Comparison of ENCODE assay signal across 7 cellular contexts in the genomic region with DNA sequence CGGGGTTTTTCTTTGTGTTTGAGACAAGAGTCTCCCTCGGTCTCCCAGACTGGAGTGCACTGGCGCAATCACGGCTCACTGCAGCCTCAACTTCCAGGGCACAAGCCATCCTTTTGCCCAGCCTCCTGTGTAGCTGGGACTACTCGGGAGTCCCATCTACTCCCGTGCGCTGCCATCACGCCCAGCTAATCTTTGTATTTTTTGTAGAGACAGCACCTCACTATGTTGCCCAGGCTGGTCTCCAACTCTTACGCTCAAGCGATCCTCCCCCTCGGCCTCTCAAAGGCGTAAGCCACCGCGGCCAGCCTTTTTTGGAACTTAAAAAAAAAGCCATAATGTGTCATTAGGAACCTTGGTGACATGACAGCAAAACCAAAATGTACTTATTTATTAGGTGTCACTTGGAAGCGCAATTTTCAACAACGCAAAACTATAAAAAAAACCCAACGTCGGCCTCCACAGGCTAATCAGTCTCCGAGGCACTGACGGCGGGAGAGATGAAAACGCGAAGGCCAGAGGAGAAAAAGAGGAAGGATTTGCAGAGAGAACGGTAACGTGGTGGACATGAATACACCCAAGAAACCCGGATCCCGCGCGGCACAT. TPM values are rescaled to one million over a fixed set of nuclear protein-coding genes. Genes with fewer than 3 reads are reported as not detected.
DNase-seq lines count a peak whose midpoint lies in the region; ATAC-seq, FAIRE-seq and TF ChIP-seq lines count a peak whose summit lies in the region.

No MANE protein-coding gene starts in this region.

- CTCF ChIA-PET in HEK293 (lab: Yijun Ruan, JAX) (interaction anchor here (0.7 to 1.1 kb wide), 2 partner anchors 29 to 476 kb away, joined by 3 to 4 read pairs; no protein-coding TSS in a partner anchor), HepG2 (lab: Yijun Ruan, JAX; ENCODE audit: low intra/inter-chr PET ratio, low total read pairs) (no interaction called here)

- WGBS in HepG2 (ENCODE audit: low lambda C conversion rate), result 85% methylated on average over 28 of the region's 29 CpGs

- in situ Hi-C loops in HepG2 (cut with HindIII; ENCODE audit: extremely low pct_ligation_motif_present, low pct_unique_long_range_greater_than_20kb), result no loop called here

- TF ChIP-seq POLR2A in breast epithelium (IDR thresholded peaks at IDR 0.05), result no peak
- no peak for TF ChIP-seq POLR2A in HepG2 (IDR thresholded peaks at IDR 0.05; ENCODE audit: insufficient read depth in 1 of 2, low read depth in 2 of 2, low read length in 2 of 2)

- peaks cover 0 to 8% of the 10 kb centered on the region in 2 experiments; a peak in 2 of 3 replicates for H3K36me3 ChIP-seq in HEK293 (ENCODE audit: control insufficient read depth in 2 of 2, insufficient read depth in 1 of 2, low read length in 2 of 2)
- H3K36me3 ChIP-seq in SJCRH30, result peaks cover 16% of the 10 kb centered on the region
- no peaks in the 10 kb centered on the region for H3K36me3 ChIP-seq in breast epithelium
- H3K36me3 ChIP-seq in HepG2 (replicated peaks in 1 of 2; ENCODE audit: control insufficient read depth in 1 of 2, insufficient read depth in 2 of 2, low read length in 2 of 2), result no peaks in the 10 kb centered on the region; a peak in 1 of 5 replicates

- H3K4me3 ChIP-seq in HEK293 (ENCODE audit: low read depth, low read length) (peak overlapping the region; percentile 89), SJCRH30 (peak overlapping the region; percentile 93), breast epithelium (peak overlapping the region; percentile 93 to 99 (median 99)), HepG2 (replicated peaks in 1 of 3; ENCODE audit: insufficient read depth in 1 of 3, low read depth in 2 of 3, low read length in 3 of 3) (peak overlapping the region; percentile 90 to 98 (median 98); a peak in 5 of 6 replicates)

- POLR2A ChIA-PET in HEK293 (lab: Yijun Ruan, JAX) (interaction anchor here (0.7 to 1.2 kb wide), 7 partner anchors 9 to 496 kb away, joined by 3 to 11 read pairs (median 5); a partner anchor contains a TSS), HepG2 (lab: Yijun Ruan, JAX) (interaction anchor here (0.8 to 2.1 kb wide), 9 partner anchors 9 to 546 kb away, joined by 4 to 7 read pairs (median 4); a partner anchor contains a TSS)

- no peak overlapping the region for H2AFZ ChIP-seq in HepG2 (ENCODE audit: low read length)

- ATAC-seq in HepG2, result no peak
- no peak for ATAC-seq in HG02798 (IDR thresholded peaks at IDR 0.05; ENCODE audit: poor library complexity, unreplicated experiment)
- no peak for ATAC-seq in HG02852 (IDR thresholded peaks at IDR 0.05; ENCODE audit: unreplicated experiment)

- intact Hi-C loops in breast epithelium (cut with DNase I; ENCODE audit: low total_unique reads), result no loop called here
- intact Hi-C loops in HepG2 (cut with micrococcal nuclease; ENCODE audit: unreplicated experiment), result loop anchor here (2.0 kb wide), 1 partner anchor 60 kb away; no protein-coding TSS in a partner anchor

- peaks cover 31% of the 10 kb centered on the region for H4K20me1 ChIP-seq in HepG2 (ENCODE audit: insufficient read depth, low read length)

- peak overlapping the region; percentile 97 for H3K27ac ChIP-seq in HEK293 (ENCODE audit: extremely low read depth, low read depth, low read length)
- H3K27ac ChIP-seq in SJCRH30, result peak overlapping the region; percentile 99
- H3K27ac ChIP-seq in breast epithelium, result peak overlapping the region; percentile 99 to 100
- peak overlapping the region; percentile 95 for H3K27ac ChIP-seq in HepG2 (ENCODE audit: extremely low read length, insufficient read depth, low read length)

- peaks cover 41% of the 10 kb centered on the region for H3K79me2 ChIP-seq in HepG2 (ENCODE audit: insufficient read depth, low read length)

- H3K9me3 ChIP-seq in HEK293 (ENCODE audit: control insufficient read depth, insufficient read depth, low read depth, low read length) (no peaks in the 10 kb centered on the region), SJCRH30 (replicated peaks) (no peaks in the 10 kb centered on the region), breast epithelium (no peaks in the 10 kb centered on the region), HepG2 (ENCODE audit: low read length) (no peaks in the 10 kb centered on the region)

- no peak for TF ChIP-seq RAD21 in HepG2 (CRISPR knock-in tag; IDR thresholded peaks at IDR 0.05)

- TF ChIP-seq EP300 in HepG2 (IDR thresholded peaks at IDR 0.05; ENCODE audit: low read depth in 2 of 2, low read length in 2 of 2), result no peak
- no peak for TF ChIP-seq EP300 in HepG2 (CRISPR knock-in tag; IDR thresholded peaks at IDR 0.05; ENCODE audit: borderline replicate concordance)

- DNase-seq in SJCRH30, result no peak
- DNase-seq in breast epithelium (ENCODE audit: low spot score in 2 of 2), result peak in 1 of 2 donors; percentile 44
- no peak for DNase-seq in HepG2 (ENCODE audit: low spot score)
- peak in 2 of 3 experiments; percentile 1 to 14 for DNase-seq in stimulated activated CD4-positive, alpha-beta T cell treated with anti-CD3 and anti-CD28 coated beads, TNF-alpha, amount 100 ng/mL, for 4 hours (ENCODE audit: low read depth in 3 of 3)

- no peak for TF ChIP-seq CTCF in HEK293 (tag by site-specific recombination; IDR thresholded peaks at IDR 0.05)
- TF ChIP-seq CTCF in breast epithelium (IDR thresholded peaks at IDR 0.05), result no peak
- no peak for TF ChIP-seq CTCF in HepG2 (CRISPR knock-in tag; IDR thresholded peaks at IDR 0.05)

- H3K4me1 ChIP-seq in HEK293 (ENCODE audit: control insufficient read depth, insufficient read depth, low read length) (peaks cover 6% of the 10 kb centered on the region), SJCRH30 (0 out of 2 replicates have a peak, but pooled peaks cover 2% of the 10 kb centered on the region), breast epithelium (peaks cover 0 to 13% of the 10 kb centered on the region in 2 donors), HepG2 (ENCODE audit: insufficient read depth, low read length) (peaks cover 43% of the 10 kb centered on the region)

- peak overlapping the region; percentile 98 for H3K9ac ChIP-seq in HepG2 (ENCODE audit: insufficient read depth, low read depth, low read length)

- H3K4me2 ChIP-seq in HepG2 (ENCODE audit: low read depth, low read length), result peak overlapping the region; percentile 79

- H3K27me3 ChIP-seq in SJCRH30, result no peaks in the 10 kb centered on the region
- H3K27me3 ChIP-seq in breast epithelium, result no peaks in the 10 kb centered on the region
- no peaks in the 10 kb centered on the region; a peak in 1 of 5 replicates for H3K27me3 ChIP-seq in HepG2 (ENCODE audit: control insufficient read depth in 1 of 2, insufficient read depth in 2 of 2, low read length in 2 of 2)

- no peak for FAIRE-seq in HepG2 (lab: Jason Lieb, UNC)

- no TSS peak for BruUV-seq in HepG2 (replicated peaks; lab: Mats Ljungman, UMichigan)

RNA-seq across cellular contexts. Expression of a gene that starts 0.9 kb away (rescaled TPM):
- 98.8 and 114 TPM in 2 replicates for total RNA-seq in SJCRH30 (2014; rRNA removed; shearing (Covaris generic))
- total RNA-seq in breast epithelium (10 to 100 TPM; 57.9 to 65.9 (median 65.3) TPM), HepG2 (2016; rRNA removed; fragmentation: Illumina TruSeq; extraction: Trizol) (46.0 and 84.5 TPM in 2 replicates)
- total RNA-seq in HepG2 (2016; cell fraction: cytosol; rRNA removed; fragmentation: Illumina TruSeq; extraction: Trizol; ENCODE audit: low read depth), result 10.1 and 14.0 TPM in 2 replicates
- 43.5 and 77.3 TPM in 2 replicates for total RNA-seq in HepG2 (2016; cell fraction: insoluble cytoplasmic fraction; rRNA removed; fragmentation: Illumina TruSeq; extraction: Trizol)
- total RNA-seq in HepG2 (2016; cell fraction: membrane; rRNA removed; fragmentation: Illumina TruSeq; extraction: Trizol), result 20.4 and 25.0 TPM in 2 replicates
- 63.5 and 64.6 TPM in 2 replicates for total RNA-seq in HepG2 (2016; cell fraction: nucleus; rRNA removed; fragmentation: Illumina TruSeq; extraction: Trizol)
- 31.3 and 47.7 TPM in 2 replicates for polyA plus RNA-seq in HepG2 (2011; rRNA removed)
- polyA plus RNA-seq in HepG2 (2011; cell fraction: cytosol; rRNA removed), result 16.7 and 20.6 TPM in 2 replicates
- 33.6 and 52.8 TPM in 2 replicates for polyA plus RNA-seq in HepG2 (2011; cell fraction: nucleus; rRNA removed)
- polyA plus RNA-seq in HepG2 (2012), result 123 and 162 TPM in 2 replicates
- polyA plus RNA-seq in HepG2 (2016; cell fraction: cytosol; fragmentation: Illumina TruSeq; extraction: Trizol; ENCODE audit: low read depth), result 10.0 TPM in 2 replicates
- 350 and 380 TPM in 2 replicates for polyA plus RNA-seq in HepG2 (2016; cell fraction: insoluble cytoplasmic fraction; fragmentation: Illumina TruSeq; extraction: Trizol; ENCODE audit: low read depth)
- polyA plus RNA-seq in HepG2 (2016; cell fraction: membrane; fragmentation: Illumina TruSeq; extraction: Trizol; ENCODE audit: low read depth), result 20.3 and 21.1 TPM in 2 replicates
- polyA plus RNA-seq in HepG2 (2016; cell fraction: nucleus; fragmentation: Illumina TruSeq; extraction: Trizol; ENCODE audit: insufficient read depth, low read depth), result 259 and 277 TPM in 2 replicates
- polyA minus RNA-seq in HepG2 (2011; rRNA and poly(A)+ RNA removed; ENCODE audit: low replicate concordance), result 6.6 and 20.1 TPM in 2 replicates
- polyA minus RNA-seq in HepG2 (2011; cell fraction: cytosol; rRNA and poly(A)+ RNA removed), result 14.9 and 18.1 TPM in 2 replicates
- 66.1 and 67.3 TPM in 2 replicates for polyA minus RNA-seq in HepG2 (2011; cell fraction: nucleus; rRNA and poly(A)+ RNA removed)

RNA-seq across cellular contexts. Expression of a gene that starts 1.8 kb away (rescaled TPM):
- total RNA-seq in SJCRH30 (2014; rRNA removed; shearing (Covaris generic)), result 0.36 and 0.89 TPM in 2 replicates
- total RNA-seq in breast epithelium, result 10 to 100 TPM in 1 of 3 donors, 1 to 10 TPM in 2; 5.9 to 16.2 (median 7.2) TPM
- 3.0 and 3.1 TPM in 2 replicates for total RNA-seq in HepG2 (2016; rRNA removed; fragmentation: Illumina TruSeq; extraction: Trizol)
- 1.4 and 2.3 TPM in 2 replicates for total RNA-seq in HepG2 (2016; cell fraction: cytosol; rRNA removed; fragmentation: Illumina TruSeq; extraction: Trizol; ENCODE audit: low read depth)
- total RNA-seq in HepG2 (2016; cell fraction: insoluble cytoplasmic fraction; rRNA removed; fragmentation: Illumina TruSeq; extraction: Trizol), result 2.8 and 3.6 TPM in 2 replicates
- total RNA-seq in HepG2 (2016; cell fraction: membrane; rRNA removed; fragmentation: Illumina TruSeq; extraction: Trizol), result 2.1 and 2.4 TPM in 2 replicates
- total RNA-seq in HepG2 (2016; cell fraction: nucleus; rRNA removed; fragmentation: Illumina TruSeq; extraction: Trizol), result 2.8 and 4.0 TPM in 2 replicates
- polyA plus RNA-seq in HepG2 (2011; rRNA removed), result 0.42 and 0.52 TPM in 2 replicates
- polyA plus RNA-seq in HepG2 (2011; cell fraction: cytosol; rRNA removed), result 0.16 and 0.24 TPM in 2 replicates
- 0.76 and 0.97 TPM in 2 replicates for polyA plus RNA-seq in HepG2 (2011; cell fraction: nucleus; rRNA removed)
- 1.3 and 3.0 TPM in 2 replicates for polyA plus RNA-seq in HepG2 (2012)
- 1.1 and 1.2 TPM in 2 replicates for polyA plus RNA-seq in HepG2 (2016; cell fraction: cytosol; fragmentation: Illumina TruSeq; extraction: Trizol; ENCODE audit: low read depth)
- polyA plus RNA-seq in HepG2 (2016; cell fraction: insoluble cytoplasmic fraction; fragmentation: Illumina TruSeq; extraction: Trizol; ENCODE audit: low read depth), result 3.5 TPM in 2 replicates
- 1.2 and 1.4 TPM in 2 replicates for polyA plus RNA-seq in HepG2 (2016; cell fraction: membrane; fragmentation: Illumina TruSeq; extraction: Trizol; ENCODE audit: low read depth)
- polyA plus RNA-seq in HepG2 (2016; cell fraction: nucleus; fragmentation: Illumina TruSeq; extraction: Trizol; ENCODE audit: insufficient read depth, low read depth), result 2.5 and 4.3 TPM in 2 replicates
- 0.56 and 0.76 TPM in 2 replicates for polyA minus RNA-seq in HepG2 (2011; rRNA and poly(A)+ RNA removed; ENCODE audit: low replicate concordance)
- 0.59 and 0.62 TPM in 2 replicates for polyA minus RNA-seq in HepG2 (2011; cell fraction: cytosol; rRNA and poly(A)+ RNA removed)
- 0.90 and 1.5 TPM in 2 replicates for polyA minus RNA-seq in HepG2 (2011; cell fraction: nucleus; rRNA and poly(A)+ RNA removed)

Comparison
In these comparisons a context has a peak if more than half of its experiments do, and no peak if none do; other contexts are left out.
1. DNase-seq: peak in stimulated activated CD4-positive, alpha-beta T cell treated with anti-CD3 and anti-CD28 coated beads, TNF-alpha, amount 100 ng/mL, for 4 hours (2 of 3); none in SJCRH30 (0 of 2) and HepG2 (single experiment).
2. Peak in every context shown above with its lines, with median percentiles within 50 percentile points of each other: H3K27ac ChIP-seq and H3K4me3 ChIP-seq.